In genomic region chr7:79790863-79791262, GRCh38 we compare ENCODE assay signal across 25 cellular contexts.
A peak's percentile ranks its signal among the peaks of the same experiment; 100 is the strongest.
DNase-seq lines count a peak whose midpoint lies in the region; ATAC-seq, FAIRE-seq and TF ChIP-seq lines count a peak whose summit lies in the region.
"Had no signal": no experiment of that assay in that cellular context is flagged by ENCODE, and none has a peak within 500 bp of the region (broad histone marks: within the 10 kb centered on the region; RNA-seq: fewer than 3 reads in every experiment).

No MANE protein-coding gene starts in this region.

- H3K27ac ChIP-seq in PC-3 (ENCODE audit: low read length): no peak overlapping the region
- H3K27ac ChIP-seq: 22Rv1, PC-9 had no signal

- no peaks in the 10 kb centered on the region for H3K36me3 ChIP-seq in PC-3 (ENCODE audit: low read depth, low read length)
- H3K36me3 ChIP-seq: BE2C, MG63 had no signal

- peak overlapping the region; percentile 54; the same call in 1 of the 2 replicates for H2AFZ ChIP-seq in PC-3 (ENCODE audit: low read length)
- H2AFZ ChIP-seq: PC-9 had no signal

- POLR2A ChIA-PET in PC-3 (lab: Charles Lee; ENCODE audit: unreplicated experiment): no interaction called here

- no peaks in the 10 kb centered on the region for H3K9me2 ChIP-seq in PC-3 (replicated peaks; ENCODE audit: low read length)

- no peak overlapping the region for H3K4me3 ChIP-seq in PC-3 (ENCODE audit: low read length)
- H3K4me3 ChIP-seq: MG63, PC-9 had no signal

- ATAC-seq in PC-3: peak; percentile 79
- ATAC-seq in GM21619 (IDR thresholded peaks at IDR 0.05; ENCODE audit: unreplicated experiment): no peak
- ATAC-seq: Right ventricle myocardium inferior had no signal

- no peaks in the 10 kb centered on the region for H3K79me2 ChIP-seq in PC-3 (ENCODE audit: low read length)

- CTCF ChIA-PET in PC-3 (lab: Charles Lee): no interaction called here

- peak; percentile 24 for FAIRE-seq in islet of Langerhans (lab: Jason Lieb, UNC)
- FAIRE-seq: GM12892, H54 had no signal

- BruUV-seq in PC-3 (replicated peaks; lab: Mats Ljungman, UMichigan): no TSS peak

- TF ChIP-seq CTCF in PC-3 (conservative IDR thresholded peaks at IDR 0.05; ENCODE audit: low read depth, low read length): no peak

- no peaks in the 10 kb centered on the region for H3K9me3 ChIP-seq in PC-3 (ENCODE audit: low read length)
- H3K9me3 ChIP-seq: BE2C, MG63 had no signal

- intact Hi-C loops in PC-3 (cut with micrococcal nuclease): no loop called here

- H3K4me1 ChIP-seq in PC-3 (ENCODE audit: insufficient read depth, low read length): peaks cover 10% of the 10 kb centered on the region; the same call in 1 of the 2 replicates

- no peaks in the 10 kb centered on the region for H4K20me1 ChIP-seq in PC-3 (ENCODE audit: low read length)

- DNase-seq in NCI-H82 (lab: John Stamatoyannopoulos, UW) (peak; percentile 14), NCI-H82 treated with DMSO at 0.1 percent for 48 hours (lab: John Stamatoyannopoulos, UW; ENCODE audit: unreplicated experiment) (no peak), PC-3 (peak; percentile 13), T1000 (lab: John Stamatoyannopoulos, UW) (no peak), HT-29 (ENCODE audit: low spot score) (no peak)
- DNase-seq: ACHN; BE2C; Calu3; CD8-positive, alpha-beta memory T cell; DMS79 treated with DMSO at 0.1 percent for 48 hours; KG1; MG63; NCI-H1105 treated with DMSO at 0.1 percent for 48 hours; NCI-H146; NCI-H1930; NCI-H2107; NCI-H446; NCI-H524 treated with DMSO at 0.1 percent for 48 hours; PC-9 had no signal

- H3K9ac ChIP-seq in PC-3 (ENCODE audit: low read length): no peak overlapping the region

- H3K4me2 ChIP-seq in PC-3 (ENCODE audit: low read length): peak overlapping the region; percentile 34
- H3K4me2 ChIP-seq: PC-9 had no signal

- H3F3A ChIP-seq in PC-3 (ENCODE audit: low read length, unreplicated experiment): no peaks in the 10 kb centered on the region

- no peaks in the 10 kb centered on the region for H3K27me3 ChIP-seq in PC-3 (ENCODE audit: low read length)
- H3K27me3 ChIP-seq: BE2C, MG63 had no signal

Comparison
In these comparisons a context has a peak if more than half of its experiments do, and no peak if none do; other contexts are left out.
1. DNase-seq: peak in NCI-H82 (single experiment) and PC-3 (single experiment); none in NCI-H82 treated with DMSO at 0.1 percent for 48 hours (single experiment), T1000 (single experiment) and HT-29 (single experiment).